ENCODE assay signal across 30 cellular contexts in genomic region chr7:45055594-45056219, GRCh38. TPM values are rescaled to one million over a fixed set of nuclear protein-coding genes. Genes with fewer than 3 reads are reported as not detected.
DNase-seq lines count a peak whose midpoint lies in the region; ATAC-seq and TF ChIP-seq lines count a peak whose summit lies in the region.
"Had no signal": no experiment of that assay in that cellular context is flagged by ENCODE, and none has a peak within 500 bp of the region (broad histone marks: within the 10 kb centered on the region; RNA-seq: fewer than 3 reads in every experiment).

No MANE protein-coding gene starts in this region.

- POLR2A ChIA-PET in CD4-positive, alpha-beta T cell (lab: Charles Lee): no interaction called here

- no peak overlapping the region for H3K27ac ChIP-seq in CD4-positive, alpha-beta T cell (ENCODE audit: low read depth, low read length)
- H3K27ac ChIP-seq: left lung, neutrophil, RWPE1, SJSA1, transverse colon had no signal

- CTCF ChIA-PET in CD4-positive, alpha-beta T cell (lab: Charles Lee): no interaction called here

- peaks cover 73% of the 10 kb centered on the region for H3K4me1 Mint-ChIP-seq in activated T-cell treated with anti-CD3 and anti-CD28 coated beads, Interleukin-2, amount 50 U/mL, for 24 hours (ENCODE audit: low read depth)
- peaks cover 81% of the 10 kb centered on the region for H3K4me1 Mint-ChIP-seq in CD4-positive, alpha-beta T cell (ENCODE audit: low read depth)
- H3K4me1 Mint-ChIP-seq in immature natural killer cell (peaks cover 77 to 81% of the 10 kb centered on the region in 2 donors), progenitor cell of endocrine pancreas (ENCODE audit: low read depth) (no peaks in the 10 kb centered on the region)

- intact Hi-C loops in CD4-positive, alpha-beta T cell (cut with DNase I, micrococcal nuclease): no loop called here

- no peaks in the 10 kb centered on the region for H3K9me3 Mint-ChIP-seq in activated T-cell treated with anti-CD3 and anti-CD28 coated beads, Interleukin-2, amount 50 U/mL, for 24 hours
- H3K9me3 Mint-ChIP-seq in CD4-positive, alpha-beta T cell: no peaks in the 10 kb centered on the region
- H3K9me3 Mint-ChIP-seq in immature natural killer cell (no peaks in the 10 kb centered on the region), progenitor cell of endocrine pancreas (ENCODE audit: low read depth) (peaks cover 7% of the 10 kb centered on the region)

- no peak for TF ChIP-seq CTCF in CD4-positive, alpha-beta T cell (IDR thresholded peaks at IDR 0.05)
- TF ChIP-seq CTCF in progenitor cell of endocrine pancreas (IDR thresholded peaks at IDR 0.05; ENCODE audit: unreplicated experiment): no peak

- no peaks in the 10 kb centered on the region for H3K27me3 Mint-ChIP-seq in activated T-cell treated with anti-CD3 and anti-CD28 coated beads, Interleukin-2, amount 50 U/mL, for 24 hours
- no peaks in the 10 kb centered on the region for H3K27me3 Mint-ChIP-seq in CD4-positive, alpha-beta T cell
- H3K27me3 Mint-ChIP-seq in immature natural killer cell (ENCODE audit: low read depth in 3 of 3): no peaks in the 10 kb centered on the region
- H3K27me3 Mint-ChIP-seq in progenitor cell of endocrine pancreas: no peaks in the 10 kb centered on the region

- H3K9me3 ChIP-seq in CD4-positive, alpha-beta T cell (ENCODE audit: control insufficient read depth, low read length): no peaks in the 10 kb centered on the region
- H3K9me3 ChIP-seq: BE2C, left lung, neutrophil, SJSA1, transverse colon had no signal

- H3K4me3 Mint-ChIP-seq in activated T-cell treated with anti-CD3 and anti-CD28 coated beads, Interleukin-2, amount 50 U/mL, for 24 hours: no peak overlapping the region
- no peak overlapping the region for H3K4me3 Mint-ChIP-seq in CD4-positive, alpha-beta T cell
- H3K4me3 Mint-ChIP-seq in immature natural killer cell (no peak overlapping the region), progenitor cell of endocrine pancreas (ENCODE audit: low read depth) (no peak overlapping the region)

- H3K36me3 Mint-ChIP-seq in activated T-cell treated with anti-CD3 and anti-CD28 coated beads, Interleukin-2, amount 50 U/mL, for 24 hours (ENCODE audit: low read depth): peaks cover 69% of the 10 kb centered on the region
- H3K36me3 Mint-ChIP-seq in CD4-positive, alpha-beta T cell (ENCODE audit: low read depth): peaks cover 88% of the 10 kb centered on the region
- H3K36me3 Mint-ChIP-seq in immature natural killer cell: peaks cover 4 to 18% (median 7%) of the 10 kb centered on the region in 3 donors
- H3K36me3 Mint-ChIP-seq in progenitor cell of endocrine pancreas (ENCODE audit: insufficient read depth): peaks cover 16% of the 10 kb centered on the region

- peak; percentile 20 for DNase-seq in activated T-cell treated with anti-CD3 and anti-CD28 coated beads, Interleukin-2, amount 50 U/mL, for 24 hours
- no peak for DNase-seq in activated T-cell treated with anti-CD3 and anti-CD28 coated beads, Interleukin-2, amount 50 U/mL, for 1 hour
- no peak for DNase-seq in CD4-positive, alpha-beta T cell
- peak; percentile 19 for DNase-seq in activated CD4-positive, CD25-positive, alpha-beta regulatory T cell treated with anti-CD3 and anti-CD28 coated beads, Interleukin-2, amount 50 U/mL, for 72 hours
- no peak for DNase-seq in immature natural killer cell
- no peak for DNase-seq in progenitor cell of endocrine pancreas (ENCODE audit: low spot score, unreplicated experiment)
- DNase-seq in NCI-H2227 (lab: John Stamatoyannopoulos, UW; ENCODE audit: unreplicated experiment): no peak
- DNase-seq in NCI-H226: no peak
- DNase-seq: ACHN; BE2C; COR-L47; cortex of kidney; erythroblast; glutamatergic neuron; H7; mesenchymal stem cell; NCI-H1092; NCI-H1694 treated with DMSO at 0.1 percent for 48 hours; OCI-M1; stimulated activated CD8-positive, alpha-beta memory T cell treated with anti-CD3 and anti-CD28 coated beads, Interleukin-4, amount 100 ng/mL, for 48 hours; T1000; transverse colon had no signal

- peak overlapping the region; percentile 78 for H3K27ac Mint-ChIP-seq in activated T-cell treated with anti-CD3 and anti-CD28 coated beads, Interleukin-2, amount 50 U/mL, for 24 hours
- H3K27ac Mint-ChIP-seq in CD4-positive, alpha-beta T cell: peak overlapping the region; percentile 81
- H3K27ac Mint-ChIP-seq in immature natural killer cell (peak overlapping the region; percentile 6 to 70 (median 46)), progenitor cell of endocrine pancreas (no peak overlapping the region)

- no peak for ATAC-seq in CD4-positive, alpha-beta T cell (ENCODE audit: poor library complexity)
- ATAC-seq: GM12878, K562, left lung, sciatic nerve had no signal

- no peaks in the 10 kb centered on the region for H3K27me3 ChIP-seq in CD4-positive, alpha-beta T cell (ENCODE audit: control insufficient read depth, insufficient read depth, low read length)
- H3K27me3 ChIP-seq: BE2C, left lung, neutrophil, SJSA1, transverse colon had no signal

RNA-seq across cellular contexts. Expression of gene NACAD, which starts 33.1 kb away (rescaled TPM):
- under 1 TPM; 0.08 to 0.14 TPM for total RNA-seq in CD4-positive, alpha-beta T cell
- under 1 TPM in 2 of 3 donors, not detected in 1; 0.26 to 0.65 TPM for polyA plus RNA-seq in immature natural killer cell
- total RNA-seq in progenitor cell of endocrine pancreas: 10.1 and 11.7 TPM in 2 replicates
- total RNA-seq: GM12878, NCI-H460 had no signal
- polyA plus RNA-seq: GM12878 had no signal

RNA-seq across cellular contexts. Expression of gene CCM2, which starts 55.7 kb away (rescaled TPM):
- 10 to 100 TPM; 48.8 to 52.8 TPM for total RNA-seq in CD4-positive, alpha-beta T cell
- polyA plus RNA-seq in immature natural killer cell: 100 to 1,000 TPM in 2 of 3 donors, 10 to 100 TPM in 1; 60.4 to 120 (median 103) TPM
- total RNA-seq in progenitor cell of endocrine pancreas: 42.2 and 43.0 TPM in 2 replicates

RNA-seq across cellular contexts. Expression of gene TBRG4, which starts 55.8 kb away (rescaled TPM):
- total RNA-seq in CD4-positive, alpha-beta T cell: 100 to 1,000 TPM; 104 to 105 TPM
- polyA plus RNA-seq in immature natural killer cell: 10 to 100 TPM; 39.5 to 56.9 (median 52.2) TPM
- total RNA-seq in progenitor cell of endocrine pancreas: 73.0 and 73.1 TPM in 2 replicates

Comparison
In these comparisons a context has a peak if more than half of its experiments do, and no peak if none do; other contexts are left out.
1. DNase-seq: peak in activated T-cell treated with anti-CD3 and anti-CD28 coated beads, Interleukin-2, amount 50 U/mL, for 24 hours (single experiment) and activated CD4-positive, CD25-positive, alpha-beta regulatory T cell treated with anti-CD3 and anti-CD28 coated beads, Interleukin-2, amount 50 U/mL, for 72 hours (single experiment); none in activated T-cell treated with anti-CD3 and anti-CD28 coated beads, Interleukin-2, amount 50 U/mL, for 1 hour (single experiment), CD4-positive, alpha-beta T cell (0 of 10), immature natural killer cell (0 of 3), progenitor cell of endocrine pancreas (single experiment), NCI-H2227 (single experiment) and NCI-H226 (single experiment).